10 cellular contexts compared by ENCODE assay signal in genomic region chr20:50519036-50519780, GRCh38. TPM values are rescaled to one million over a fixed set of nuclear protein-coding genes. Genes with fewer than 3 reads are reported as not detected.
DNase-seq lines count a peak whose midpoint lies in the region; ATAC-seq and TF ChIP-seq lines count a peak whose summit lies in the region.
"Had no signal": no experiment of that assay in that cellular context is flagged by ENCODE, and none has a peak within 500 bp of the region (broad histone marks: within the 10 kb centered on the region; RNA-seq: fewer than 3 reads in every experiment).

No MANE protein-coding gene starts in this region.

- POLR2A ChIA-PET in activated CD8-positive, alpha-beta T cell treated with anti-CD3 and anti-CD28 coated beads for 36 hours (lab: Charles Lee), result interaction anchor here (0.7 to 4.3 kb wide), 5 partner anchors 9 to 406 kb away, joined by 3 to 42 read pairs (median 5); partner anchors contain the start of genes PTPN1 and UBE2V1

- TF ChIP-seq POLR2A in stomach (IDR thresholded peaks at IDR 0.05), result no peak

- intact Hi-C loops in activated CD8-positive, alpha-beta T cell treated with anti-CD3 and anti-CD28 coated beads for 36 hours (cut with micrococcal nuclease), result loop anchor here (5.0 kb wide), 1 partner anchor 43 kb away; no protein-coding TSS in a partner anchor
- intact Hi-C loops in left colon (cut with DNase I, micrococcal nuclease), result no loop called here
- intact Hi-C loops in stomach (cut with DNase I; ENCODE audit: low total_unique reads), result no loop called here

- H3K9me3 ChIP-seq in stomach, result no peaks in the 10 kb centered on the region

- peak; percentile 45 for ATAC-seq in activated CD8-positive, alpha-beta T cell treated with anti-CD3 and anti-CD28 coated beads for 36 hours
- ATAC-seq in left colon (peak; percentile 19), GM19452 (IDR thresholded peaks at IDR 0.05; ENCODE audit: unreplicated experiment) (no peak)

- H3K27ac Mint-ChIP-seq in activated CD8-positive, alpha-beta T cell treated with anti-CD3 and anti-CD28 coated beads for 36 hours, result peak overlapping the region; percentile 98
- H3K27ac Mint-ChIP-seq in mesothelial cell of epicardium, result no peak overlapping the region

- H3K9me3 Mint-ChIP-seq in activated CD8-positive, alpha-beta T cell treated with anti-CD3 and anti-CD28 coated beads for 36 hours, result no peaks in the 10 kb centered on the region
- no peaks in the 10 kb centered on the region for H3K9me3 Mint-ChIP-seq in mesothelial cell of epicardium

- WGBS in stomach, 5 donors, result 53 to 70% (median 67%) methylated on average over 5 of the region's 5 CpGs

- peak overlapping the region; percentile 17 to 81 (median 61) for H3K27ac ChIP-seq in stomach

- peak overlapping the region; percentile 78 for H3K4me3 Mint-ChIP-seq in activated CD8-positive, alpha-beta T cell treated with anti-CD3 and anti-CD28 coated beads for 36 hours
- H3K4me3 Mint-ChIP-seq in mesothelial cell of epicardium, result no peak overlapping the region

- H3K27me3 ChIP-seq in stomach, result no peaks in the 10 kb centered on the region

- TF ChIP-seq CTCF in activated CD8-positive, alpha-beta T cell treated with anti-CD3 and anti-CD28 coated beads for 36 hours (IDR thresholded peaks at IDR 0.05), result no peak
- TF ChIP-seq CTCF in stomach (IDR thresholded peaks at IDR 0.05) (no peak), mesothelial cell of epicardium (IDR thresholded peaks at IDR 0.05; ENCODE audit: unreplicated experiment) (no peak)

- H3K27me3 Mint-ChIP-seq in activated CD8-positive, alpha-beta T cell treated with anti-CD3 and anti-CD28 coated beads for 36 hours, result no peaks in the 10 kb centered on the region
- H3K27me3 Mint-ChIP-seq in mesothelial cell of epicardium (ENCODE audit: low read depth), result no peaks in the 10 kb centered on the region

- peak; percentile 22 for DNase-seq in activated naive CD4-positive, alpha-beta T cell treated with Interleukin-2 at 50 U/mL for 16 hours
- no peak for DNase-seq in activated naive CD4-positive, alpha-beta T cell treated with anti-CD3 and anti-CD28 coated beads, Interleukin-2, amount 50 U/mL, for 16 hours
- DNase-seq in activated CD8-positive, alpha-beta T cell treated with anti-CD3 and anti-CD28 coated beads for 36 hours, result peak; percentile 63
- no peak for DNase-seq in left colon
- no peak for DNase-seq in stomach
- no peak for DNase-seq in mesothelial cell of epicardium (ENCODE audit: low spot score in 2 of 2, unreplicated experiment in 2 of 2)
- no peak for DNase-seq in GOT3 (lab: John Stamatoyannopoulos, UW)
- DNase-seq: effector CD8-positive, alpha-beta T cell; NCI-H2029 treated with DMSO at 0.1 percent for 48 hours had no signal

- peaks cover 91% of the 10 kb centered on the region for H3K4me1 Mint-ChIP-seq in activated CD8-positive, alpha-beta T cell treated with anti-CD3 and anti-CD28 coated beads for 36 hours (ENCODE audit: low read depth)
- H3K4me1 Mint-ChIP-seq in mesothelial cell of epicardium, result peaks cover 24% of the 10 kb centered on the region

- peaks cover 37 to 98% (median 65%) of the 10 kb centered on the region in 4 donors for H3K4me1 ChIP-seq in stomach

- H3K36me3 ChIP-seq in stomach, result no peaks in the 10 kb centered on the region

- peaks cover 57% of the 10 kb centered on the region for H3K36me3 Mint-ChIP-seq in activated CD8-positive, alpha-beta T cell treated with anti-CD3 and anti-CD28 coated beads for 36 hours (ENCODE audit: low read depth)
- peaks cover 2% of the 10 kb centered on the region for H3K36me3 Mint-ChIP-seq in mesothelial cell of epicardium

- H3K4me3 ChIP-seq in stomach, result no peak overlapping the region

- TF ChIP-seq EP300 in stomach (IDR thresholded peaks at IDR 0.05), result no peak

- CTCF ChIA-PET in activated CD8-positive, alpha-beta T cell treated with anti-CD3 and anti-CD28 coated beads for 36 hours (lab: Charles Lee), result interaction anchor here (0.6 to 3.9 kb wide), 8 partner anchors 9 to 60 kb away, joined by 3 to 24 read pairs (median 4); partner anchors contain the start of gene PTPN1

RNA-seq across cellular contexts. Expression of gene PTPN1, which starts 9.0 kb away (rescaled TPM):
- 10 to 100 TPM; 65.1 to 66.6 TPM for total RNA-seq in activated CD8-positive, alpha-beta T cell treated with anti-CD3 and anti-CD28 coated beads for 36 hours
- 10 to 100 TPM; 31.3 to 33.9 TPM for total RNA-seq in left colon
- 10 to 100 TPM; 13.9 to 26.8 (median 21.7) TPM for total RNA-seq in stomach
- polyA plus RNA-seq in stomach, result 10 to 100 TPM; 10.8 to 15.3 (median 13.8) TPM
- total RNA-seq in mesothelial cell of epicardium, result 26.2 to 27.7 TPM (median 27.3 TPM) in 3 replicates

Comparison
In these comparisons a context has a peak if more than half of its experiments do, and no peak if none do; other contexts are left out.
1. DNase-seq: peak in activated naive CD4-positive, alpha-beta T cell treated with Interleukin-2 at 50 U/mL for 16 hours (single experiment) and activated CD8-positive, alpha-beta T cell treated with anti-CD3 and anti-CD28 coated beads for 36 hours (single experiment); none in activated naive CD4-positive, alpha-beta T cell treated with anti-CD3 and anti-CD28 coated beads, Interleukin-2, amount 50 U/mL, for 16 hours (single experiment), left colon (0 of 2), stomach (single experiment), mesothelial cell of epicardium (0 of 2) and GOT3 (single experiment).